20 cellular contexts compared by ENCODE assay signal in genomic region chr3:73385538-73385937, GRCh38.
A peak's percentile ranks its signal among the peaks of the same experiment; 100 is the strongest.
DNase-seq lines count a peak whose midpoint lies in the region; ATAC-seq and TF ChIP-seq lines count a peak whose summit lies in the region.
"Had no signal": no experiment of that assay in that cellular context is flagged by ENCODE, and none has a peak within 500 bp of the region (broad histone marks: within the 10 kb centered on the region; RNA-seq: fewer than 3 reads in every experiment).

No MANE protein-coding gene starts in this region.

- ATAC-seq in GM19397 (IDR thresholded peaks at IDR 0.05; ENCODE audit: unreplicated experiment) = no peak

- H2AK5ac ChIP-seq in neuronal stem cell (ENCODE audit: low read depth, low read length) = no peak overlapping the region

- in situ Hi-C loops in GM13976 (cut with MboI; ENCODE audit: low sequenced_read_pairs, unreplicated experiment) (no loop called here), GM13977 (cut with MboI; ENCODE audit: low pct_unique_long_range_greater_than_20kb, low sequenced_read_pairs, unreplicated experiment) (no loop called here)

- H2BK12ac ChIP-seq in neuronal stem cell (ENCODE audit: low read length) = no peak overlapping the region

- DNase-seq in GM13976 (ENCODE audit: low spot score) (peak; percentile 15), left kidney (ENCODE audit: low read depth, low spot score) (peak; percentile 35), neuronal stem cell (ENCODE audit: low spot score) (no peak), sigmoid colon (no peak), GM13977 (ENCODE audit: low spot score) (no peak), Calu3 (no peak)
- DNase-seq: 8988T; ACHN; BE2C; C1 segment of cervical spinal cord; CD4-positive, alpha-beta memory T cell; CD4-positive, CD25-positive, alpha-beta regulatory T cell; CD8-positive, alpha-beta memory T cell; COR-L47; DMS79 treated with DMSO at 0.1 percent for 48 hours; GF-D8 had no signal

- CTCF ChIA-PET in Calu3 (lab: Charles Lee) = interaction anchor here (0.6 kb wide), 1 partner anchor 1990 kb away, joined by 3 read pairs; no protein-coding TSS in a partner anchor

- no peak overlapping the region for H3K4ac ChIP-seq in neuronal stem cell (ENCODE audit: low read length)

- H3K27me3 ChIP-seq in neuronal stem cell (ENCODE audit: control insufficient read depth in 3 of 3, insufficient read depth in 3 of 3, low read depth in 1 of 3, low read length in 3 of 3) = no peaks in the 10 kb centered on the region
- H3K27me3 ChIP-seq in sigmoid colon = no peaks in the 10 kb centered on the region
- H3K27me3 ChIP-seq: BE2C, BLaER1 had no signal

- TF ChIP-seq EP300 in Ishikawa (IDR thresholded peaks at IDR 0.05; ENCODE audit: borderline replicate concordance) = no peak
- no peak for TF ChIP-seq EP300 in sigmoid colon (IDR thresholded peaks at IDR 0.05)

- H3K27ac Mint-ChIP-seq in Calu3 (ENCODE audit: unreplicated experiment) = no peak overlapping the region
- H3K27ac Mint-ChIP-seq: CD14-positive monocyte; CD4-positive, alpha-beta memory T cell; CD4-positive, CD25-positive, alpha-beta regulatory T cell; CD8-positive, alpha-beta memory T cell had no signal

- H4K8ac ChIP-seq in neuronal stem cell (ENCODE audit: low read depth, low read length) = no peak overlapping the region

- no peak overlapping the region for H3K4me3 Mint-ChIP-seq in Calu3 (ENCODE audit: low read depth, unreplicated experiment)
- H3K4me3 Mint-ChIP-seq: CD14-positive monocyte; CD4-positive, alpha-beta memory T cell; CD4-positive, CD25-positive, alpha-beta regulatory T cell; CD8-positive, alpha-beta memory T cell had no signal

- H3K4me2 ChIP-seq in neuronal stem cell (ENCODE audit: insufficient read depth, low read length, poor library complexity, severe bottlenecking) = no peak overlapping the region
- H3K4me2 ChIP-seq: BLaER1 had no signal

- H3K23ac ChIP-seq in neuronal stem cell (ENCODE audit: low read depth, low read length, poor library complexity) = no peak overlapping the region

- H3K27ac ChIP-seq in neuronal stem cell (replicated peaks; ENCODE audit: low read length) (no peak overlapping the region), sigmoid colon (peak overlapping the region in 2 of 4 donors; percentile 9 to 44)
- H3K27ac ChIP-seq: BLaER1 had no signal

- H3K4me1 ChIP-seq in neuronal stem cell (ENCODE audit: control insufficient read depth in 2 of 2, insufficient read depth in 1 of 2, low read depth in 1 of 2, low read length in 2 of 2) (peaks cover 0 to 2% of the 10 kb centered on the region in 2 donors), sigmoid colon (peaks cover 0 to 7% (median 6%) of the 10 kb centered on the region in 4 donors)
- H3K4me1 ChIP-seq: BE2C, BLaER1 had no signal

- TF ChIP-seq CTCF in GM13976 (IDR thresholded peaks at IDR 0.05; ENCODE audit: borderline replicate concordance, control extremely low read depth, extremely low read depth, insufficient read depth, missing control alignments) (no peak), sigmoid colon (IDR thresholded peaks at IDR 0.05) (no peak), GM13977 (IDR thresholded peaks at IDR 0.05; ENCODE audit: extremely low read depth, insufficient read depth, missing control alignments) (no peak), Calu3 (IDR thresholded peaks at IDR 0.05; ENCODE audit: unreplicated experiment) (no peak)

- no peak overlapping the region for H2BK120ac ChIP-seq in neuronal stem cell (ENCODE audit: low read depth, low read length)

- H2AFZ ChIP-seq in neuronal stem cell (ENCODE audit: low read length) = no peak overlapping the region

- H3K9ac ChIP-seq in neuronal stem cell (ENCODE audit: low read depth, low read length, poor library complexity) = no peak overlapping the region
- H3K9ac ChIP-seq: BLaER1 had no signal

- no peaks in the 10 kb centered on the region for H3K27me3 Mint-ChIP-seq in Calu3 (ENCODE audit: unreplicated experiment)
- H3K27me3 Mint-ChIP-seq: CD4-positive, CD25-positive, alpha-beta regulatory T cell had no signal

- H3K14ac ChIP-seq in neuronal stem cell (ENCODE audit: low read length) = no peak overlapping the region

- TF ChIP-seq POLR2A in sigmoid colon (IDR thresholded peaks at IDR 0.05) = no peak

- WGBS in neuronal stem cell (ENCODE audit: extremely low coverage in 2 of 2, insufficient read length in 2 of 2, insufficient replicate concordance in 1 of 2), 2 donors = no CpG with 5 or more reads among the region's 4 CpGs
- 88 to 89% methylated on average over 4 of the region's 4 CpGs for WGBS in sigmoid colon, 2 donors

- H3K36me3 Mint-ChIP-seq in Calu3 (ENCODE audit: insufficient read depth, unreplicated experiment) = no peaks in the 10 kb centered on the region
- H3K36me3 Mint-ChIP-seq: CD14-positive monocyte; CD4-positive, alpha-beta memory T cell; CD4-positive, CD25-positive, alpha-beta regulatory T cell; CD8-positive, alpha-beta memory T cell had no signal

- no peak overlapping the region for H4K91ac ChIP-seq in neuronal stem cell (ENCODE audit: low read depth, low read length, poor library complexity)

- H3K9me3 ChIP-seq in neuronal stem cell (replicated peaks in 1 of 2; ENCODE audit: control insufficient read depth in 2 of 2, insufficient read depth in 1 of 2, low read depth in 1 of 2, low read length in 2 of 2) (peaks cover 0 to 1% of the 10 kb centered on the region in 2 donors), sigmoid colon (no peaks in the 10 kb centered on the region)
- H3K9me3 ChIP-seq: BE2C had no signal

- H3K36me3 ChIP-seq in neuronal stem cell (replicated peaks in 1 of 2; ENCODE audit: control insufficient read depth in 2 of 2, insufficient read depth in 2 of 2, low read length in 2 of 2) = peaks cover 2 to 91% of the 10 kb centered on the region in 2 donors
- H3K36me3 ChIP-seq in sigmoid colon = peaks cover 30 to 96% (median 64%) of the 10 kb centered on the region in 4 donors
- H3K36me3 ChIP-seq: BLaER1 had no signal

- no peaks in the 10 kb centered on the region for H3K4me1 Mint-ChIP-seq in Calu3 (ENCODE audit: low read depth, unreplicated experiment)
- H3K4me1 Mint-ChIP-seq: CD14-positive monocyte; CD4-positive, alpha-beta memory T cell; CD4-positive, CD25-positive, alpha-beta regulatory T cell; CD8-positive, alpha-beta memory T cell had no signal

- H2BK5ac ChIP-seq in neuronal stem cell (ENCODE audit: low read length) = no peak overlapping the region

- peak overlapping the region; percentile 24 for H3K18ac ChIP-seq in neuronal stem cell (ENCODE audit: low read length)

- BruUV-seq in Calu3 (replicated peaks; lab: Mats Ljungman, UMichigan) = no TSS peak

- no peaks in the 10 kb centered on the region for H3K79me1 ChIP-seq in neuronal stem cell (ENCODE audit: low read depth, low read length)

- H2BK15ac ChIP-seq in neuronal stem cell (ENCODE audit: low read length) = no peak overlapping the region

- H3K4me3 ChIP-seq in neuronal stem cell (ENCODE audit: low read length in 2 of 2) (no peak overlapping the region), sigmoid colon (no peak overlapping the region)
- H3K4me3 ChIP-seq: BLaER1 had no signal

- peaks cover 10% of the 10 kb centered on the region for H3K9me3 Mint-ChIP-seq in Calu3 (ENCODE audit: low read depth, unreplicated experiment)

- intact Hi-C loops in sigmoid colon (cut with DNase I) (no loop called here), Calu3 (cut with micrococcal nuclease; ENCODE audit: unreplicated experiment) (no loop called here)

- TF ChIP-seq RAD21 in Ishikawa (IDR thresholded peaks at IDR 0.05; ENCODE audit: low read depth) = no peak

TF ChIP-seq in Ishikawa, 13 proteins besides CTCF, POLR2A, EP300 and RAD21:
- 0 out of 2 replicates have a peak, but pooled peaks have one; percentile 17 for TF ChIP-seq EGR1 (IDR thresholded peaks at IDR 0.05)
- TF ChIP-seq FOXM1 (IDR thresholded peaks at IDR 0.05; ENCODE audit: borderline replicate concordance, low read depth) = no peak
TF ChIP-seq in Ishikawa: peak in this region for 1.

Comparison
In these comparisons a context has a peak if more than half of its experiments do, and no peak if none do; other contexts are left out.
1. DNase-seq: peak in GM13976 (single experiment) and left kidney (single experiment); none in neuronal stem cell (single experiment), sigmoid colon (single experiment), GM13977 (single experiment) and Calu3 (single experiment).